ENCODE assay signal across 8 cellular contexts in the genomic region with DNA sequence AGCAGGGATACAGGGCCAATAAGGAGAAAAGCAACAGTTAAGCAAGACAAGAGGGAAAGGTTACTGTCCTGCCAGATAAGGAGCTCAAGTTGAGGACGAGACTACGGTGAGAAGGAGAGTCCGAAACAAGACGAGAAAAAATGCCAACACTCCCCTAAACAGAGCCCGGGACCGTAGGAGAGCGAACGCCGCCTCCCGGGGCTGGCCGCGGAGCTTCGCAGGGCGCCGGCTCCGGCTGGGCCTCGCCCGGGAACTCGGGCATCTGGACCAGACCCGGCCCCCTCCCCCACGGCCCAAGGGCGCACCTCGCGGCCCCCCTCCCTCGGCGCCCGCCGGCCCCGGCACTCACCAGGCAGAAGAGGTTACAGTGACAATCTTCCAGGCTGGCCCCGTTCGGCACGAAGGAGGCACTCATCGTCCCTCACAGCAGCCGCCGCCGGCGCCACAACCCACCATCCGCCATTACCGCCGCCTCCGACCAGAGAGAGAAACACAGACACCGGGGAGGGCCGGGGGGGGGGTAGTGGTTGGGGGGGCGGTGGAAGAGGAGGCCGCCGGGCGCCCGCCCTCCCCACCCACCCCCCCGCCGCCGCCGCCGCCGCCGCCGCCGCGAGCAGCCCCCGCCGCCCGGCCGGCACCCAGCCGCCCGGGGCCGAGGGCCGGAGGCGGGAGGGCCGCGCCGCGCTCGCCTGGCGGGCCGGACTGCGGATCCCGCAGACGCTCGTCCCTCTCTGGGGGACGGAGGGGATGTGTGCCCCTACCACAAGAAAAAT. TPM values are rescaled to one million over a fixed set of nuclear protein-coding genes. Genes with fewer than 3 reads are reported as not detected.
A peak's percentile ranks its signal among the peaks of the same experiment; 100 is the strongest.
DNase-seq lines count a peak whose midpoint lies in the region; ATAC-seq and TF ChIP-seq lines count a peak whose summit lies in the region.

Gene MED13 (minus strand): TSS at position 488 of the 773 bp plus-strand sequence. CDS start 73 bp downstream, at position 415.

- no peak for TF ChIP-seq CTCF in AG04450 (IDR thresholded peaks at IDR 0.05; ENCODE audit: low read depth, low read length)
- no peak for TF ChIP-seq CTCF in KMS-11 (conservative IDR thresholded peaks at IDR 0.05; ENCODE audit: low read depth, low read length)
- TF ChIP-seq CTCF in WERI-Rb-1 (IDR thresholded peaks at IDR 0.05; ENCODE audit: low read depth, low read length): no peak
- no peak for TF ChIP-seq CTCF in MCF 10A (IDR thresholded peaks at IDR 0.05; ENCODE audit: unreplicated experiment)

- peak within 1 kb of the TSS; percentile 82 for H2AFZ ChIP-seq in KMS-11 (ENCODE audit: low read depth)

- H3K4me1 ChIP-seq in KMS-11 (ENCODE audit: low read depth, poor library complexity, severe bottlenecking): peaks cover 34% of the 10 kb centered on the region
- H3K4me1 ChIP-seq in iPS-20b (ENCODE audit: insufficient read depth, low read length): peaks cover 13% of the 10 kb centered on the region
- peaks cover 15% of the 10 kb centered on the region for H3K4me1 ChIP-seq in skeletal muscle satellite cell (ENCODE audit: control insufficient read depth, insufficient read depth, low read length)

- H3K4me3 ChIP-seq in AG04450 (ENCODE audit: low read depth, low read length): peak within 1 kb of the TSS; percentile 91
- H3K4me3 ChIP-seq in KMS-11 (IDR thresholded peaks at IDR 0.05; ENCODE audit: insufficient read depth, low read depth, low read length): no peak within 1 kb of the TSS
- H3K4me3 ChIP-seq in WERI-Rb-1 (ENCODE audit: low read depth, low read length): peak within 1 kb of the TSS; percentile 100
- H3K4me3 ChIP-seq in iPS-20b (ENCODE audit: low read length): peak within 1 kb of the TSS; percentile 92
- H3K4me3 ChIP-seq in skeletal muscle satellite cell (ENCODE audit: low read length): peak within 1 kb of the TSS; percentile 96

- POLR2A ChIA-PET in AG04450 (lab: Yijun Ruan, JAX): no interaction called here
- POLR2A ChIA-PET in MCF 10A (lab: Yijun Ruan, JAX): interaction anchor here (0.6 to 2.0 kb wide), 10 partner anchors 12 to 202 kb away, joined by 3 to 12 read pairs (median 3); partner anchors contain the start of gene BRIP1

- peak within 1 kb of the TSS; percentile 90 for H3K4me3 Mint-ChIP-seq in MCF 10A (ENCODE audit: unreplicated experiment)

- H3K27me3 ChIP-seq in AG04450 (ENCODE audit: control insufficient read depth, insufficient read depth, low read length) (no peaks in the 10 kb centered on the region), KMS-11 (ENCODE audit: insufficient read depth, low read depth) (no peaks in the 10 kb centered on the region), WERI-Rb-1 (ENCODE audit: insufficient read depth, low read depth, severe bottlenecking) (no peaks in the 10 kb centered on the region), iPS-20b (ENCODE audit: insufficient read depth, low read length) (no peaks in the 10 kb centered on the region), skeletal muscle satellite cell (ENCODE audit: control insufficient read depth, insufficient read depth, low read length) (no peaks in the 10 kb centered on the region)

- no peaks in the 10 kb centered on the region for H3K27me3 Mint-ChIP-seq in MCF 10A (ENCODE audit: insufficient read depth, unreplicated experiment)

- H3K9me3 ChIP-seq in AG04450 (ENCODE audit: control insufficient read depth, insufficient read depth, low read length) (no peaks in the 10 kb centered on the region; the same call in 1 of the 2 replicates), WERI-Rb-1 (ENCODE audit: severe bottlenecking) (no peaks in the 10 kb centered on the region), iPS-20b (ENCODE audit: insufficient read depth, low read depth, low read length) (no peaks in the 10 kb centered on the region), skeletal muscle satellite cell (replicated peaks; ENCODE audit: low read length) (no peaks in the 10 kb centered on the region)

- CTCF ChIA-PET in AG04450 (lab: Charles Lee): interaction anchor here (0.6 to 1.6 kb wide), 8 partner anchors 11 to 448 kb away, joined by 3 to 24 read pairs (median 4); no protein-coding TSS in a partner anchor
- CTCF ChIA-PET in MCF 10A (lab: Yijun Ruan, JAX): interaction anchor here (0.5 to 1.6 kb wide), 4 partner anchors 11 to 1662 kb away, joined by 3 to 11 read pairs (median 4); no protein-coding TSS in a partner anchor

- H3K79me2 ChIP-seq in KMS-11 (ENCODE audit: insufficient read depth, low read depth): peaks cover 54% of the 10 kb centered on the region

- H3K9me3 Mint-ChIP-seq in MCF 10A (ENCODE audit: unreplicated experiment): no peaks in the 10 kb centered on the region

- H3K27ac ChIP-seq in AG04450 (ENCODE audit: low read depth, low read length) (peak within 1 kb of the TSS; percentile 96), KMS-11 (peak within 1 kb of the TSS; percentile 96), WERI-Rb-1 (peak within 1 kb of the TSS; percentile 94), iPS-20b (ENCODE audit: low read length) (peak within 1 kb of the TSS; percentile 88)

- H3K36me3 ChIP-seq in KMS-11 (ENCODE audit: insufficient read depth) (no peaks in the 10 kb centered on the region), WERI-Rb-1 (peaks cover 48% of the 10 kb centered on the region), iPS-20b (ENCODE audit: insufficient read depth, low read depth, low read length) (peaks cover 33% of the 10 kb centered on the region), skeletal muscle satellite cell (ENCODE audit: insufficient read depth, low read length) (peaks cover 15% of the 10 kb centered on the region)

- H3K36me3 Mint-ChIP-seq in MCF 10A (ENCODE audit: insufficient read depth, unreplicated experiment): peaks cover 13% of the 10 kb centered on the region

- BruUV-seq in MCF 10A (replicated peaks; lab: Mats Ljungman, UMichigan): no TSS peak

- DNase-seq in AG04450 (ENCODE audit: low read depth, low spot score) (no peak), WERI-Rb-1 (peak; percentile 74), MCF 10A (ENCODE audit: unreplicated experiment) (peak; percentile 49)

- intact Hi-C loops in MCF 10A (cut with micrococcal nuclease): loop anchor here (5.0 kb wide), 2 partner anchors 112 to 653 kb away; no protein-coding TSS in a partner anchor

- H3K4me2 ChIP-seq in KMS-11 (peak within 1 kb of the TSS; percentile 95), skeletal muscle satellite cell (ENCODE audit: low read length) (peak within 1 kb of the TSS; percentile 89)

- ATAC-seq in GM19043 (IDR thresholded peaks at IDR 0.05; ENCODE audit: low read depth, unreplicated experiment): peak; percentile 5
- ATAC-seq in GM18870 (IDR thresholded peaks at IDR 0.05; ENCODE audit: unreplicated experiment): no peak

- peak within 1 kb of the TSS; percentile 98 for H3K9ac ChIP-seq in KMS-11
- peak within 1 kb of the TSS; percentile 99 for H3K9ac ChIP-seq in iPS-20b (ENCODE audit: low read depth, low read length)
- H3K9ac ChIP-seq in skeletal muscle satellite cell (ENCODE audit: low read depth, low read length): peak within 1 kb of the TSS; percentile 99

- H3K27ac Mint-ChIP-seq in MCF 10A (ENCODE audit: low read depth, unreplicated experiment): peak within 1 kb of the TSS; percentile 95

- peaks cover 34% of the 10 kb centered on the region for H4K20me1 ChIP-seq in KMS-11 (ENCODE audit: insufficient read depth)

- peaks cover 24% of the 10 kb centered on the region for H3K4me1 Mint-ChIP-seq in MCF 10A (ENCODE audit: insufficient read depth, unreplicated experiment)

RNA-seq across cellular contexts. Expression of gene MED13, which starts in this region (rescaled TPM):
- polyA plus RNA-seq in AG04450 (2011; rRNA removed): 27.9 and 35.2 TPM in 2 replicates
- polyA minus RNA-seq in AG04450 (2011; rRNA and poly(A)+ RNA removed): 126 and 155 TPM in 2 replicates
- 51.0 and 58.7 TPM in 2 replicates for total RNA-seq in MCF 10A (2022)
- 30.4 and 33.6 TPM in 2 replicates for total RNA-seq in skeletal muscle satellite cell (2012; rRNA removed)
